In the genomic region with DNA sequence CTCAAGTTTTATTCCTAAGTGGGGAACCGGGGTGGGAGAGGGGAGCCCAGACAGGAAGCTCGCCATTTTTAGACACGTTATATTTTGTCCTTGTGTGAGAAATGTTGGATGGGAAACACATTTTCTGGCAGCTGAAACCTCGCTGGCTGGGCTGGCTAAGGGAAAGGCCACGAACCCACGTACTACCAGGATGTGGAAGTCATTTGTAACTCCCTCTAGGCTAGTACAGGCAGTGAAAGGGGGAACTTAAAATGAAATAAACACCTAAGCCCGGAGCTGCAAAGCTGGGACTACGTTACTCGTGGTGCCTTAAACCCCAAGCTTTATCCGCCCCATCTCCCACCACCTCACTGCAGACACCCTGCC, we compare ENCODE assay signal across 9 cellular contexts. TPM values are rescaled to one million over a fixed set of nuclear protein-coding genes. Genes with fewer than 3 reads are reported as not detected.
A peak's percentile ranks its signal among the peaks of the same experiment; 100 is the strongest.
DNase-seq lines count a peak whose midpoint lies in the region; ATAC-seq and TF ChIP-seq lines count a peak whose summit lies in the region.
"Had no signal": no experiment of that assay in that cellular context is flagged by ENCODE, and none has a peak within 500 bp of the region (broad histone marks: within the 10 kb centered on the region; RNA-seq: fewer than 3 reads in every experiment).

No MANE protein-coding gene starts in this region.

- WGBS in hepatocyte (ENCODE audit: low lambda C conversion rate, missing lambda C conversion rate): 22% methylated on average over 10 of the region's 10 CpGs

- H3K9me3 Mint-ChIP-seq in WTC11: peaks cover 11% of the 10 kb centered on the region

- H3K79me2 ChIP-seq in hepatocyte: no peaks in the 10 kb centered on the region

- CTCF ChIA-PET in WTC11 (lab: Charles Lee): interaction anchor here (0.6 to 3.9 kb wide), 49 partner anchors 9 to 380 kb away, joined by 3 to 92 read pairs (median 9); partner anchors contain the start of genes FCHO2, FOXD1, TMEM171 and TMEM174

- H3K4me2 ChIP-seq in hepatocyte: peak overlapping the region; percentile 98

- H4K20me1 ChIP-seq in hepatocyte (ENCODE audit: insufficient read depth, poor library complexity, severe bottlenecking): no peaks in the 10 kb centered on the region

- peaks cover 6% of the 10 kb centered on the region for H3K4me1 ChIP-seq in hepatocyte (ENCODE audit: insufficient read depth)

- no peaks in the 10 kb centered on the region for H3K9me2 ChIP-seq in hepatocyte (replicated peaks; ENCODE audit: insufficient read depth)

- peaks cover 68% of the 10 kb centered on the region for H3K27me3 Mint-ChIP-seq in WTC11 (ENCODE audit: low read depth)

- TF ChIP-seq CTCF in WTC11 (IDR thresholded peaks at IDR 0.05) (no peak), hepatocyte (IDR thresholded peaks at IDR 0.05; ENCODE audit: poor library complexity) (no peak), retinal pigment epithelial cell (conservative IDR thresholded peaks at IDR 0.05; ENCODE audit: low read depth, low read length) (no peak)

- H3K4me1 Mint-ChIP-seq in WTC11: peaks cover 23% of the 10 kb centered on the region

- H3K36me3 Mint-ChIP-seq in WTC11: peaks cover 4% of the 10 kb centered on the region; the same call in 1 of the 2 replicates

- H3K4me3 Mint-ChIP-seq in WTC11: peak overlapping the region; percentile 64

- no peaks in the 10 kb centered on the region for H3K36me3 ChIP-seq in hepatocyte (replicated peaks; ENCODE audit: insufficient read depth, low read depth)
- H3K36me3 ChIP-seq: SJCRH30 had no signal

- no peak overlapping the region for H3K27ac ChIP-seq in hepatocyte

- H3K9me3 ChIP-seq in hepatocyte (ENCODE audit: low read depth): no peaks in the 10 kb centered on the region

- POLR2A ChIA-PET in WTC11 (lab: Charles Lee): interaction anchor here (1.2 to 1.6 kb wide), 2 partner anchors 26 to 88 kb away, joined by 3 to 5 read pairs; no protein-coding TSS in a partner anchor

- ATAC-seq in GM21360 (IDR thresholded peaks at IDR 0.05; ENCODE audit: unreplicated experiment) (peak; percentile 8), WTC11 (no peak), GM18907 (IDR thresholded peaks at IDR 0.05; ENCODE audit: unreplicated experiment) (no peak)

- peak overlapping the region; percentile 82 for H2AFZ ChIP-seq in hepatocyte

- no peak overlapping the region for H3K27ac Mint-ChIP-seq in WTC11

- H3K4me3 ChIP-seq in hepatocyte (no peak overlapping the region), retinal pigment epithelial cell (ENCODE audit: low read length) (peak overlapping the region; percentile 44)

- H3K27me3 ChIP-seq in hepatocyte: peaks cover 60% of the 10 kb centered on the region

- DNase-seq in WTC11 (ENCODE audit: low spot score): no peak
- no peak for DNase-seq in hepatocyte (ENCODE audit: low spot score)
- DNase-seq in retinal pigment epithelial cell (ENCODE audit: low read depth): no peak
- no peak for DNase-seq in OCI-M1 (lab: John Stamatoyannopoulos, UW)
- no peak for DNase-seq in germinal center (ENCODE audit: low spot score)
- DNase-seq in stimulated activated naive CD4-positive, alpha-beta T cell (lab: John Stamatoyannopoulos, UW): no peak

TF ChIP-seq in WTC11, 78 proteins besides CTCF, POLR2A, EP300 and RAD21:
- TF ChIP-seq KAT7 (CRISPR knock-in tag; IDR thresholded peaks at IDR 0.05; ENCODE audit: borderline replicate concordance) (no peak), SMAD4 (CRISPR knock-in tag; IDR thresholded peaks at IDR 0.05) (no peak), RORB (CRISPR knock-in tag; IDR thresholded peaks at IDR 0.05) (no peak), IRF2 (CRISPR knock-in tag; IDR thresholded peaks at IDR 0.05; ENCODE audit: borderline replicate concordance, low read depth) (no peak), NR2C2 (CRISPR knock-in tag; IDR thresholded peaks at IDR 0.05) (no peak), SOX15 (CRISPR knock-in tag; IDR thresholded peaks at IDR 0.05) (no peak), ZNF396 (CRISPR knock-in tag; IDR thresholded peaks at IDR 0.05; ENCODE audit: borderline replicate concordance) (no peak)
- TF ChIP-seq, protein P1, sequence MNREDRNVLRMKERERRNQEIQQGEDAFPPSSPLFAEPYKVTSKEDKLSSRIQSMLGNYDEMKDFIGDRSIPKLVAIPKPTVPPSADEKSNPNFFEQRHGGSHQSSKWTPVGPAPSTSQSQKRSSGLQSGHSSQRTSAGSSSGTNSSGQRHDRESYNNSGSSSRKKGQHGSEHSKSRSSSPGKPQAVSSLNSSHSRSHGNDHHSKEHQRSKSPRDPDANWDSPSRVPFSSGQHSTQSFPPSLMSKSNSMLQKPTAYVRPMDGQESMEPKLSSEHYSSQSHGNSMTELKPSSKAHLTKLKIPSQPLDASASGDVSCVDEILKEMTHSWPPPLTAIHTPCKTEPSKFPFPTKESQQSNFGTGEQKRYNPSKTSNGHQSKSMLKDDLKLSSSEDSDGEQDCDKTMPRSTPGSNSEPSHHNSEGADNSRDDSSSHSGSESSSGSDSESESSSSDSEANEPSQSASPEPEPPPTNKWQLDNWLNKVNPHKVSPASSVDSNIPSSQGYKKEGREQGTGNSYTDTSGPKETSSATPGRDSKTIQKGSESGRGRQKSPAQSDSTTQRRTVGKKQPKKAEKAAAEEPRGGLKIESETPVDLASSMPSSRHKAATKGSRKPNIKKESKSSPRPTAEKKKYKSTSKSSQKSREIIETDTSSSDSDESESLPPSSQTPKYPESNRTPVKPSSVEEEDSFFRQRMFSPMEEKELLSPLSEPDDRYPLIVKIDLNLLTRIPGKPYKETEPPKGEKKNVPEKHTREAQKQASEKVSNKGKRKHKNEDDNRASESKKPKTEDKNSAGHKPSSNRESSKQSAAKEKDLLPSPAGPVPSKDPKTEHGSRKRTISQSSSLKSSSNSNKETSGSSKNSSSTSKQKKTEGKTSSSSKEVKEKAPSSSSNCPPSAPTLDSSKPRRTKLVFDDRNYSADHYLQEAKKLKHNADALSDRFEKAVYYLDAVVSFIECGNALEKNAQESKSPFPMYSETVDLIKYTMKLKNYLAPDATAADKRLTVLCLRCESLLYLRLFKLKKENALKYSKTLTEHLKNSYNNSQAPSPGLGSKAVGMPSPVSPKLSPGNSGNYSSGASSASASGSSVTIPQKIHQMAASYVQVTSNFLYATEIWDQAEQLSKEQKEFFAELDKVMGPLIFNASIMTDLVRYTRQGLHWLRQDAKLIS (CRISPR knock-in tag; IDR thresholded peaks at IDR 0.05; ENCODE audit: borderline replicate concordance): no peak

RNA-seq across cellular contexts. Expression of gene TMEM174, which starts 42.5 kb away (rescaled TPM):
- total RNA-seq in WTC11 (2021): not detected in 3 replicates
- total RNA-seq in hepatocyte: not detected in 2 replicates
- not detected in 2 replicates for polyA plus RNA-seq in hepatocyte
- total RNA-seq: SJCRH30 had no signal
